ENCODE assay signal across 8 cellular contexts in genomic region chr10:80204801-80205477, GRCh38. TPM values are rescaled to one million over a fixed set of nuclear protein-coding genes. Genes with fewer than 3 reads are reported as not detected.
A peak's percentile ranks its signal among the peaks of the same experiment; 100 is the strongest.
DNase-seq lines count a peak whose midpoint lies in the region; ATAC-seq and TF ChIP-seq lines count a peak whose summit lies in the region.

No MANE protein-coding gene starts in this region.

- peak overlapping the region; percentile 99 to 100 for H3K27ac ChIP-seq in coronary artery
- peak overlapping the region; percentile 98 for H3K27ac ChIP-seq in thymus (ENCODE audit: low read depth)

- H3K4me3 ChIP-seq in coronary artery (peak overlapping the region; percentile 100), thymus (ENCODE audit: low read length) (peak overlapping the region; percentile 90)

- peaks cover 39% of the 10 kb centered on the region for H3K4me1 ChIP-seq in thymus (ENCODE audit: control insufficient read depth, insufficient read depth, low read length)

- H3K27me3 ChIP-seq in thymus (ENCODE audit: control insufficient read depth, insufficient read depth): no peaks in the 10 kb centered on the region

- peaks cover 5% of the 10 kb centered on the region for H3K36me3 ChIP-seq in thymus (ENCODE audit: control insufficient read depth, insufficient read depth)

- in situ Hi-C loops in ACHN (cut with HindIII; ENCODE audit: low pct_ligation_motif_present, low pct_unique_long_range_greater_than_20kb, low sequenced_read_pairs): no loop called here

- TF ChIP-seq CTCF in coronary artery (IDR thresholded peaks at IDR 0.05): no peak

- H3K9me3 ChIP-seq in thymus (ENCODE audit: control insufficient read depth): no peaks in the 10 kb centered on the region

- peak; percentile 42 for DNase-seq in ACHN
- peak; percentile 31 for DNase-seq in SW480 (ENCODE audit: low spot score)
- DNase-seq in coronary artery (ENCODE audit: low spot score): no peak
- DNase-seq in lung microvascular endothelial cell (ENCODE audit: low read depth in 2 of 2): peak; percentile 43 to 62
- DNase-seq in NCI-H2029 treated with DMSO at 0.1 percent for 48 hours (lab: John Stamatoyannopoulos, UW): no peak

- 1% methylated on average over 63 of the region's 63 CpGs for WGBS in thymus

- ATAC-seq in GM18873 (IDR thresholded peaks at IDR 0.05; ENCODE audit: low FRiP score, unreplicated experiment): peak; percentile 17
- ATAC-seq in HG03066 (IDR thresholded peaks at IDR 0.05; ENCODE audit: low read depth, unreplicated experiment): peak; percentile 41

RNA-seq across cellular contexts. Expression of gene ANXA11, which starts 0.4 kb away (rescaled TPM):
- total RNA-seq in lung microvascular endothelial cell: 14.7 and 17.2 TPM in 2 replicates
- polyA plus RNA-seq in thymus: 152 TPM

Comparison
In these comparisons a context has a peak if more than half of its experiments do, and no peak if none do; other contexts are left out.
1. DNase-seq: peak in ACHN (single experiment), SW480 (single experiment) and lung microvascular endothelial cell (2 of 2); none in coronary artery (single experiment) and NCI-H2029 treated with DMSO at 0.1 percent for 48 hours (single experiment).